Comparison of ENCODE assay signal across 17 cellular contexts in genomic region chr13:27928805-27929753, GRCh38. TPM values are rescaled to one million over a fixed set of nuclear protein-coding genes. Genes with fewer than 3 reads are reported as not detected.
DNase-seq lines count a peak whose midpoint lies in the region; ATAC-seq and TF ChIP-seq lines count a peak whose summit lies in the region.
"Had no signal": no experiment of that assay in that cellular context is flagged by ENCODE, and none has a peak within 500 bp of the region (broad histone marks: within the 10 kb centered on the region; RNA-seq: fewer than 3 reads in every experiment).

No MANE protein-coding gene starts in this region.

- no peak overlapping the region for H2BK5ac ChIP-seq in H9 (ENCODE audit: insufficient read length, low read length)

- H3K27me3 Mint-ChIP-seq in H9 (ENCODE audit: low read depth), result peaks cover 98% of the 10 kb centered on the region
- H3K27me3 Mint-ChIP-seq in WTC11 (ENCODE audit: low read depth), result peaks cover 99% of the 10 kb centered on the region
- H3K27me3 Mint-ChIP-seq in progenitor cell of endocrine pancreas, result peaks cover 3% of the 10 kb centered on the region

- peak overlapping the region; percentile 35 for H3K4me2 ChIP-seq in H9 (ENCODE audit: insufficient read depth, insufficient read length, low read length)
- H3K4me2 ChIP-seq: PC-9 had no signal

- peak; percentile 52 for DNase-seq in H9
- DNase-seq in WTC11 (ENCODE audit: low spot score), result peak; percentile 44
- no peak for DNase-seq in progenitor cell of endocrine pancreas (ENCODE audit: low spot score, unreplicated experiment)
- no peak for DNase-seq in activated CD8-positive, alpha-beta memory T cell treated with anti-CD3 and anti-CD28 coated beads, Interleukin-2, amount 50 U/mL, for 4 hours
- DNase-seq in activated CD8-positive, alpha-beta memory T cell treated with anti-CD3 and anti-CD28 coated beads, Interleukin-2, amount 50 U/mL, for 48 hours, result no peak
- DNase-seq in stimulated activated CD4-positive, alpha-beta T cell treated with anti-CD3 and anti-CD28 coated beads, Interleukin-4, amount 100 ng/mL, for 4 hours, result no peak
- DNase-seq: CD8-positive, alpha-beta memory T cell; Kasumi-1; NCI-H1105 treated with DMSO at 0.1 percent for 48 hours; NCI-H1930; NCI-H2171; NCI-H774; PC-9 had no signal

- no peak overlapping the region for H4K91ac ChIP-seq in H9 (ENCODE audit: insufficient read length, low read depth, low read length)

- H3K4me1 Mint-ChIP-seq in H9, result peaks cover 4 to 29% of the 10 kb centered on the region in 2 experiments
- peaks cover 36% of the 10 kb centered on the region for H3K4me1 Mint-ChIP-seq in WTC11
- H3K4me1 Mint-ChIP-seq in progenitor cell of endocrine pancreas (ENCODE audit: low read depth), result peaks cover 53% of the 10 kb centered on the region

- H3K4me3 ChIP-seq in iPS-15b (ENCODE audit: low read depth, low read length), result peak overlapping the region; percentile 35
- H3K4me3 ChIP-seq: PC-9 had no signal

- POLR2A ChIA-PET in WTC11 (lab: Charles Lee), result no interaction called here

- H3K79me1 ChIP-seq in H9 (ENCODE audit: insufficient read depth, low read depth, low read length, poor library complexity, severe bottlenecking), result no peaks in the 10 kb centered on the region

- H3K9me3 ChIP-seq in H9 (ENCODE audit: control insufficient read depth, low read depth, low read length) (no peaks in the 10 kb centered on the region), iPS-15b (ENCODE audit: control insufficient read depth, insufficient read depth, low read length) (no peaks in the 10 kb centered on the region)

- no peak overlapping the region for H4K5ac ChIP-seq in H9 (ENCODE audit: insufficient read length, low read depth, low read length)

- TF ChIP-seq CTCF in H9 (conservative IDR thresholded peaks at IDR 0.05) (no peak), WTC11 (IDR thresholded peaks at IDR 0.05) (no peak), progenitor cell of endocrine pancreas (IDR thresholded peaks at IDR 0.05; ENCODE audit: unreplicated experiment) (no peak)

- H2BK12ac ChIP-seq in H9 (ENCODE audit: insufficient read length, low read depth, low read length), result no peak overlapping the region

- no peaks in the 10 kb centered on the region for H3K23me2 ChIP-seq in H9 (ENCODE audit: insufficient read length, low read depth, low read length, poor library complexity, severe bottlenecking)

- H2BK15ac ChIP-seq in H9 (ENCODE audit: low read depth, low read length), result no peak overlapping the region

- H2BK20ac ChIP-seq in H9 (ENCODE audit: low read depth, low read length, poor library complexity, severe bottlenecking), result no peak overlapping the region

- H3K9me3 Mint-ChIP-seq in H9, result peaks cover 2 to 4% of the 10 kb centered on the region in 2 experiments; a peak in 4 of 5 replicates
- H3K9me3 Mint-ChIP-seq in WTC11, result no peaks in the 10 kb centered on the region
- H3K9me3 Mint-ChIP-seq in progenitor cell of endocrine pancreas (ENCODE audit: low read depth), result no peaks in the 10 kb centered on the region
- H3K9me3 Mint-ChIP-seq: CD8-positive, alpha-beta memory T cell had no signal

- H3K14ac ChIP-seq in H9 (ENCODE audit: insufficient read depth, low read length), result no peak overlapping the region; the same call in 1 of the 2 replicates

- H3K4me3 Mint-ChIP-seq in H9, result peak overlapping the region in 1 of 2 experiments; percentile 34; a peak in 3 of 5 replicates
- peak overlapping the region; percentile 29; the same call in 1 of the 2 replicates for H3K4me3 Mint-ChIP-seq in WTC11
- peak overlapping the region; percentile 73 for H3K4me3 Mint-ChIP-seq in progenitor cell of endocrine pancreas (ENCODE audit: low read depth)
- H3K4me3 Mint-ChIP-seq: CD8-positive, alpha-beta memory T cell had no signal

- H3K27ac Mint-ChIP-seq in H9 (no peak overlapping the region), WTC11 (no peak overlapping the region), progenitor cell of endocrine pancreas (peak overlapping the region; percentile 93)
- H3K27ac Mint-ChIP-seq: CD8-positive, alpha-beta memory T cell had no signal

- no peak overlapping the region for H3K9ac ChIP-seq in H9 (ENCODE audit: extremely low read depth, insufficient read length, low read length)
- H3K9ac ChIP-seq in iPS-15b (ENCODE audit: low read depth, low read length), result no peak overlapping the region

- H2AK5ac ChIP-seq in H9 (ENCODE audit: insufficient read length, low read length), result no peak overlapping the region

- no peaks in the 10 kb centered on the region for H3K79me2 ChIP-seq in H9 (ENCODE audit: insufficient read depth, low read length)

- no peak overlapping the region for H3K23ac ChIP-seq in H9 (ENCODE audit: insufficient read length, low read depth, low read length)

- no peaks in the 10 kb centered on the region for H3K4me1 ChIP-seq in H9 (ENCODE audit: insufficient read depth, low read length)
- H3K4me1 ChIP-seq in iPS-15b (ENCODE audit: control insufficient read depth, insufficient read depth, low read length), result peaks cover 3% of the 10 kb centered on the region

- no peak overlapping the region for H3K56ac ChIP-seq in H9 (ENCODE audit: insufficient read length, low read depth, low read length)

- H2AFZ ChIP-seq in H9 (ENCODE audit: low read length), result no peak overlapping the region
- H2AFZ ChIP-seq: PC-9 had no signal

- H3K36me3 Mint-ChIP-seq in H9 (ENCODE audit: insufficient read depth in 1 of 3, low read depth in 3 of 3) (no peaks in the 10 kb centered on the region), WTC11 (0 out of 2 replicates have a peak, but pooled peaks cover 3% of the 10 kb centered on the region), progenitor cell of endocrine pancreas (ENCODE audit: insufficient read depth) (peaks cover 75% of the 10 kb centered on the region)
- H3K36me3 Mint-ChIP-seq: CD8-positive, alpha-beta memory T cell had no signal

- H4K20me1 ChIP-seq in H9 (ENCODE audit: control insufficient read depth, insufficient read depth, insufficient read length), result no peaks in the 10 kb centered on the region

- H3K27ac ChIP-seq in H9 (ENCODE audit: insufficient read length, low read depth, low read length), result no peak overlapping the region
- H3K27ac ChIP-seq: PC-9 had no signal

- no peak overlapping the region for H2BK120ac ChIP-seq in H9 (ENCODE audit: low read depth, low read length, poor library complexity, severe bottlenecking)

- H3T11ph ChIP-seq in H9 (ENCODE audit: low read length), result no peak overlapping the region

- no peak overlapping the region for H4K8ac ChIP-seq in H9 (replicated peaks; ENCODE audit: insufficient read length, low read depth, low read length)

- no peak overlapping the region for H3K18ac ChIP-seq in H9 (ENCODE audit: insufficient read length, low read depth, low read length)

- H3K4ac ChIP-seq in H9 (ENCODE audit: low read depth, low read length), result no peak overlapping the region

- peak; percentile 50 for ATAC-seq in WTC11
- ATAC-seq: HCT116, Right ventricle myocardium inferior had no signal

- H3K27me3 ChIP-seq in H9 (ENCODE audit: insufficient read depth, low read length) (peaks cover 84% of the 10 kb centered on the region), iPS-15b (ENCODE audit: control insufficient read depth, insufficient read depth, low read length) (peaks cover 97% of the 10 kb centered on the region)

- CTCF ChIA-PET in WTC11 (lab: Charles Lee), result interaction anchor here (0.7 to 4.6 kb wide), 8 partner anchors 12 to 567 kb away, joined by 3 to 39 read pairs (median 4); no protein-coding TSS in a partner anchor

- no CpG with 5 or more reads among the region's 48 CpGs for WGBS in H9 (ENCODE audit: extremely low coverage, insufficient read length, low lambda C conversion rate)

- H3K36me3 ChIP-seq in iPS-15b (ENCODE audit: control insufficient read depth, insufficient read depth, low read length), result no peaks in the 10 kb centered on the region

TF ChIP-seq in WTC11, 78 proteins besides CTCF, POLR2A, EP300 and RAD21:
- no peak for TF ChIP-seq MYBL2 (CRISPR knock-in tag; IDR thresholded peaks at IDR 0.05)
- TF ChIP-seq GRHL2 (CRISPR knock-in tag; IDR thresholded peaks at IDR 0.05; ENCODE audit: insufficient replicate concordance, severe bottlenecking), result no peak
- TF ChIP-seq TEAD1 (CRISPR knock-in tag; IDR thresholded peaks at IDR 0.05), result no peak
- TF ChIP-seq ZNF512 (CRISPR knock-in tag; IDR thresholded peaks at IDR 0.05; ENCODE audit: borderline replicate concordance), result no peak
- no peak for TF ChIP-seq TP53 (CRISPR knock-in tag; IDR thresholded peaks at IDR 0.05)
- no peak for TF ChIP-seq EMX1 (CRISPR knock-in tag; IDR thresholded peaks at IDR 0.05)
- no peak for TF ChIP-seq FOXK1 (CRISPR knock-in tag; IDR thresholded peaks at IDR 0.05)

RNA-seq across cellular contexts. Expression of gene PDX1, which starts 9.3 kb away (rescaled TPM):
- total RNA-seq in H9 (2021) (not detected in 2 replicates), WTC11 (2021) (not detected in 3 replicates), progenitor cell of endocrine pancreas (260 and 303 TPM in 2 replicates)
- total RNA-seq: CD8-positive, alpha-beta memory T cell; NCI-H460; PC-9; Right ventricle myocardium inferior had no signal

RNA-seq across cellular contexts. Expression of gene CDX2, which starts 40.0 kb away (rescaled TPM):
- total RNA-seq in H9 (2021) (not detected in 2 replicates), WTC11 (2021) (0.09 to 0.44 TPM (median 0.11 TPM) in 3 replicates), progenitor cell of endocrine pancreas (24.8 and 31.0 TPM in 2 replicates)
- total RNA-seq: CD8-positive, alpha-beta memory T cell; NCI-H460; PC-9; Right ventricle myocardium inferior had no signal

RNA-seq across cellular contexts. Expression of gene URAD, which starts 59.4 kb away (rescaled TPM):
- total RNA-seq in H9 (2021) (not detected in 2 replicates), WTC11 (2021) (not detected in 3 replicates), progenitor cell of endocrine pancreas (not detected in 2 replicates)
- total RNA-seq: CD8-positive, alpha-beta memory T cell; NCI-H460; PC-9; Right ventricle myocardium inferior had no signal

Comparison
In these comparisons a context has a peak if more than half of its experiments do, and no peak if none do; other contexts are left out.
1. DNase-seq: peak in H9 (single experiment) and WTC11 (single experiment); none in progenitor cell of endocrine pancreas (single experiment), activated CD8-positive, alpha-beta memory T cell treated with anti-CD3 and anti-CD28 coated beads, Interleukin-2, amount 50 U/mL, for 4 hours (single experiment), activated CD8-positive, alpha-beta memory T cell treated with anti-CD3 and anti-CD28 coated beads, Interleukin-2, amount 50 U/mL, for 48 hours (single experiment) and stimulated activated CD4-positive, alpha-beta T cell treated with anti-CD3 and anti-CD28 coated beads, Interleukin-4, amount 100 ng/mL, for 4 hours (0 of 2).
2. RNA of gene PDX1, which starts 9.3 kb away (total RNA-seq): 260 to 303 TPM in progenitor cell of endocrine pancreas; not detected in WTC11 and not detected in H9; every median in the first group is over 100 times any median in the second.
3. RNA of gene CDX2, which starts 40.0 kb away (total RNA-seq): 24.8 to 31.0 TPM in progenitor cell of endocrine pancreas; 0.09 to 0.44 TPM in WTC11 and not detected in H9; every median in the first group is over 10 times any median in the second.